Comparison of ENCODE assay signal across 1 cellular context in genomic region chr6:52572536-52572935, GRCh38.
TF ChIP-seq lines count a peak whose summit lies in the region.

No MANE protein-coding gene starts in this region.

TF ChIP-seq in endothelial cell of umbilical vein, 7 proteins besides CTCF, POLR2A, EP300 and RAD21 (continued from another document):
- no peak for TF ChIP-seq GATA2 (IDR thresholded peaks at IDR 0.05; ENCODE audit: insufficient read depth, insufficient read length, low read depth, low read length)
